In the genomic region with DNA sequence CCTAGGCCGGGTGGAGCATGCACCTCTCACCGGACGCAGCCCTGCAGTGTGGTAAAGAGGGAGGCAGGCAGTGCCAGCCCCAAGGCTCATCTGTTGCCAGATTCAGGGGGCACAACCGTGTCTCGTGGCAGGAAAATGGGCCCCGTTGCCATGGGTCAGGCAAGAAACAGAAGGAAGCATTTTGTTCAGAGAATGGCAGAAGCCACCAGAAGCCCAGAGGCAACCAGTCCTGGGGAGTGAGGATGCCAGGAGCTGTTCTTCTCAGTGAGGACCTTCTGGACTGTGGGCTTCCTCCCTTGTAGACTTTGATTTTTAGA, we compare ENCODE assay signal across 1 cellular context.
TF ChIP-seq lines count a peak whose summit lies in the region.

No MANE protein-coding gene starts in this region.

TF ChIP-seq in SK-N-SH treated with all-trans-retinoic acid at 6 μM for 48 hours, 23 proteins besides CTCF, POLR2A, EP300 and RAD21 (continued from another document):
- TF ChIP-seq, protein P1, sequence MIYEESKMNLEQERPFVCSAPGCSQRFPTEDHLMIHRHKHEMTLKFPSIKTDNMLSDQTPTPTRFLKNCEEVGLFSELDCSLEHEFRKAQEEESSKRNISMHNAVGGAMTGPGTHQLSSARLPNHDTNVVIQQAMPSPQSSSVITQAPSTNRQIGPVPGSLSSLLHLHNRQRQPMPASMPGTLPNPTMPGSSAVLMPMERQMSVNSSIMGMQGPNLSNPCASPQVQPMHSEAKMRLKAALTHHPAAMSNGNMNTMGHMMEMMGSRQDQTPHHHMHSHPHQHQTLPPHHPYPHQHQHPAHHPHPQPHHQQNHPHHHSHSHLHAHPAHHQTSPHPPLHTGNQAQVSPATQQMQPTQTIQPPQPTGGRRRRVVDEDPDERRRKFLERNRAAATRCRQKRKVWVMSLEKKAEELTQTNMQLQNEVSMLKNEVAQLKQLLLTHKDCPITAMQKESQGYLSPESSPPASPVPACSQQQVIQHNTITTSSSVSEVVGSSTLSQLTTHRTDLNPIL (CRISPR knock-in tag; IDR thresholded peaks at IDR 0.05; ENCODE audit: low read depth), result no peak
- TF ChIP-seq TCF4 (CRISPR knock-in tag; IDR thresholded peaks at IDR 0.05; ENCODE audit: borderline replicate concordance) (no peak), TOX (CRISPR knock-in tag; IDR thresholded peaks at IDR 0.05; ENCODE audit: borderline replicate concordance) (no peak), ARNTL (CRISPR knock-in tag; IDR thresholded peaks at IDR 0.05; ENCODE audit: borderline replicate concordance, low read depth) (no peak), ZNF565 (CRISPR knock-in tag; conservative IDR thresholded peaks at IDR 0.05; ENCODE audit: low read depth) (no peak), GLIS3 (CRISPR knock-in tag; IDR thresholded peaks at IDR 0.05) (no peak)
- TF ChIP-seq, protein P2, sequence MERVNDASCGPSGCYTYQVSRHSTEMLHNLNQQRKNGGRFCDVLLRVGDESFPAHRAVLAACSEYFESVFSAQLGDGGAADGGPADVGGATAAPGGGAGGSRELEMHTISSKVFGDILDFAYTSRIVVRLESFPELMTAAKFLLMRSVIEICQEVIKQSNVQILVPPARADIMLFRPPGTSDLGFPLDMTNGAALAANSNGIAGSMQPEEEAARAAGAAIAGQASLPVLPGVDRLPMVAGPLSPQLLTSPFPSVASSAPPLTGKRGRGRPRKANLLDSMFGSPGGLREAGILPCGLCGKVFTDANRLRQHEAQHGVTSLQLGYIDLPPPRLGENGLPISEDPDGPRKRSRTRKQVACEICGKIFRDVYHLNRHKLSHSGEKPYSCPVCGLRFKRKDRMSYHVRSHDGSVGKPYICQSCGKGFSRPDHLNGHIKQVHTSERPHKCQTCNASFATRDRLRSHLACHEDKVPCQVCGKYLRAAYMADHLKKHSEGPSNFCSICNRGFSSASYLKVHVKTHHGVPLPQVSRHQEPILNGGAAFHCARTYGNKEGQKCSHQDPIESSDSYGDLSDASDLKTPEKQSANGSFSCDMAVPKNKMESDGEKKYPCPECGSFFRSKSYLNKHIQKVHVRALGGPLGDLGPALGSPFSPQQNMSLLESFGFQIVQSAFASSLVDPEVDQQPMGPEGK (CRISPR knock-in tag; IDR thresholded peaks at IDR 0.05; ENCODE audit: borderline replicate concordance), result no peak
TF ChIP-seq in SK-N-SH treated with all-trans-retinoic acid at 6 μM for 48 hours: peak in this region for 0.
